ENCODE assay signal across 8 cellular contexts in the genomic region with DNA sequence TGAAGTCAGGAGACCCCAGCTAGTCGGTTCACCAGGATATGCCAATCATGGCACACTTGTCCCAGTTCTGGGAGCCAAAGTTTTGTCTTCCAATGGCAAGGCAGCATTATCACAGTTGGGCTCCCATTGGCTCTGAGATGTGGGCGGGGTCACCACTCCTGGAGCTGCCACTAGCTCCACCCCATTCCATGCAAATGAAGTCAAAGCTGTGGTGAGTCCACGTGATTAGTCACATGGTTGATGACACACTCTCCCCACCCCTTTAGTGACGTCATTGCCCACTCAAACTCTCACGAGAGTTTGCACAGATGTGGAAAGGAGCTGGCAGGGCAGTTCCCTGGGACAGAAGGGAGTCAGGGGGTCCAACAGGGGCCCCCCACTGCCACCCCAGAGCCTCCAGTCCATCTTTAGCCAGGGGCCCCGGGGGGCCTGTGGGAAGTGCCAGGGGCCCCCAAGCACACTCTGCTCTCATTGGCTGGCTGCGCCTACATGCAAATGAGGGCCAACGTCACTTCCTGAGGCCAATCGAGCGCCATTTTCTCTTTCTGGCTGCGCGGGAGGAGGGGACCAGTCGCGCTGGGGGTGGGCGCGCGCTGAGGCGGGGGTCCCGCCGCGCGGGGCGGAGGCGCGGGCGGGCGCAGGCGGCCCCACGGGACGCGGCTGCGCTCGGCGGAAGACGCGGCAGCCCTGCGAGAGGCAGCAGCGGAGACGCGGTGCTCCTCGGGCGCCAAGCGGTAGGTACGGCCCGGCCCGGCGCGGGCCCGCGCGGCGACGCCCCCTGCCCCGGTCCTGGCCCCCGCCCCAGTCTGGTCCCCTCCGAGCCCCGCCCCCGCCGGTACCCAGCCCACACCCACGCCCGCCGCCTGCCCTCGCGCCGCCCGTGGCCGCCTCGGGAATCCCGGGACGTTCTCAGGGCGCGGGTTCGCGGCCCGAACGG. TPM values are rescaled to one million over a fixed set of nuclear protein-coding genes. Genes with fewer than 3 reads are reported as not detected.
DNase-seq lines count a peak whose midpoint lies in the region; ATAC-seq and TF ChIP-seq lines count a peak whose summit lies in the region.

Gene ADNP2, plus strand, starts transcription at position 524 of the 937 bp plus-strand sequence. CDS start 8,281 bp downstream, outside the sequence.

- intact Hi-C loops in heart right ventricle (cut with DNase I): loop anchor here in 3 of 10 donors (5.0 to 10.0 kb wide), 3 partner anchors 72 to 424 kb away; partner anchors contain the start of gene RBFA (in 1 of the 3)
- intact Hi-C loops in posterior cingulate gyrus (cut with DNase I): loop anchor here (2.0 kb wide), 1 partner anchor 74 kb away; the partner anchor contains the start of gene RBFA

- H3K4me3 Mint-ChIP-seq in activated naive CD8-positive, alpha-beta T cell treated with anti-CD3 and anti-CD28 coated beads, Interleukin-2, amount 50 U/mL, for 24 hours: peak within 1 kb of the TSS; percentile 77

- H3K4me1 ChIP-seq in heart right ventricle (peaks cover 0 to 40% (median 28%) of the 10 kb centered on the region in 9 donors), upper lobe of left lung (peaks cover 13 to 18% (median 15%) of the 10 kb centered on the region in 4 donors)

- H3K27ac ChIP-seq in heart right ventricle (peak within 1 kb of the TSS; percentile 78 to 96 (median 88)), upper lobe of left lung (peak within 1 kb of the TSS; percentile 84 to 89 (median 87))

- peak within 1 kb of the TSS; percentile 81 for H3K27ac Mint-ChIP-seq in activated naive CD8-positive, alpha-beta T cell treated with anti-CD3 and anti-CD28 coated beads, Interleukin-2, amount 50 U/mL, for 24 hours

- no peaks in the 10 kb centered on the region for H3K9me3 Mint-ChIP-seq in activated naive CD8-positive, alpha-beta T cell treated with anti-CD3 and anti-CD28 coated beads, Interleukin-2, amount 50 U/mL, for 24 hours

- H3K4me3 ChIP-seq in heart right ventricle: peak within 1 kb of the TSS; percentile 58 to 86 (median 74)
- peak within 1 kb of the TSS; percentile 58 to 89 (median 82) for H3K4me3 ChIP-seq in upper lobe of left lung

- H3K36me3 ChIP-seq in heart right ventricle (peaks cover 0 to 6% (median 0%) of the 10 kb centered on the region in 9 donors), upper lobe of left lung (no peaks in the 10 kb centered on the region)

- TF ChIP-seq POLR2A in GM10847 (IDR thresholded peaks at IDR 0.05; ENCODE audit: extremely low read depth, insufficient read length): peak; percentile 60
- TF ChIP-seq POLR2A in upper lobe of left lung (IDR thresholded peaks at IDR 0.05): peak in 2 of 4 donors; percentile 35 to 59

- peaks cover 12% of the 10 kb centered on the region for H3K36me3 Mint-ChIP-seq in activated naive CD8-positive, alpha-beta T cell treated with anti-CD3 and anti-CD28 coated beads, Interleukin-2, amount 50 U/mL, for 24 hours (ENCODE audit: low read depth)

- H3K4me1 Mint-ChIP-seq in activated naive CD8-positive, alpha-beta T cell treated with anti-CD3 and anti-CD28 coated beads, Interleukin-2, amount 50 U/mL, for 24 hours: peaks cover 45% of the 10 kb centered on the region

- 2 to 3% methylated on average over 63 to 75 of the region's 76 CpGs for WGBS in heart right ventricle, 2 donors
- WGBS in upper lobe of left lung, 2 donors: 9 to 20% methylated on average over 5 to 13 of the region's 76 CpGs

- peak; percentile 61 for DNase-seq in NCI-H1105 (lab: John Stamatoyannopoulos, UW)
- DNase-seq in SW480 (ENCODE audit: low spot score): peak; percentile 90
- peak; percentile 83 for DNase-seq in activated naive CD8-positive, alpha-beta T cell treated with anti-CD3 and anti-CD28 coated beads, Interleukin-2, amount 50 U/mL, for 24 hours
- peak; percentile 64 to 89 for DNase-seq in heart right ventricle
- peak; percentile 68 to 97 (median 81) for DNase-seq in posterior cingulate gyrus
- peak; percentile 86 to 91 for DNase-seq in upper lobe of left lung

- no peaks in the 10 kb centered on the region for H3K27me3 Mint-ChIP-seq in activated naive CD8-positive, alpha-beta T cell treated with anti-CD3 and anti-CD28 coated beads, Interleukin-2, amount 50 U/mL, for 24 hours

- TF ChIP-seq EP300 in upper lobe of left lung (IDR thresholded peaks at IDR 0.05): no peak

- ATAC-seq in HG02623 (IDR thresholded peaks at IDR 0.05; ENCODE audit: unreplicated experiment): peak; percentile 70
- peak; percentile 73 for ATAC-seq in activated naive CD8-positive, alpha-beta T cell treated with anti-CD3 and anti-CD28 coated beads, Interleukin-2, amount 50 U/mL, for 24 hours
- peak; percentile 89 to 96 (median 94) for ATAC-seq in heart right ventricle
- peak; percentile 92 for ATAC-seq in upper lobe of left lung (ENCODE audit: low FRiP score in 2 of 2)

- H3K27me3 ChIP-seq in heart right ventricle: no peaks in the 10 kb centered on the region
- no peaks in the 10 kb centered on the region for H3K27me3 ChIP-seq in upper lobe of left lung

- TF ChIP-seq CTCF in heart right ventricle (IDR thresholded peaks at IDR 0.05): no peak
- TF ChIP-seq CTCF in upper lobe of left lung (IDR thresholded peaks at IDR 0.05): no peak

- H3K9me3 ChIP-seq in heart right ventricle (peaks cover 0 to 5% (median 0%) of the 10 kb centered on the region in 11 donors), upper lobe of left lung (no peaks in the 10 kb centered on the region)

RNA-seq across cellular contexts. Expression of gene ADNP2, which starts in this region (rescaled TPM):
- total RNA-seq in heart right ventricle: 10 to 100 TPM in 8 of 10 donors, 1 to 10 TPM in 2; 6.9 to 12.4 (median 10.9) TPM
- 1 to 10 TPM; 4.6 to 5.9 TPM for polyA plus RNA-seq in heart right ventricle
- total RNA-seq in upper lobe of left lung: 10 to 100 TPM; 12.4 to 26.6 (median 16.1) TPM

Comparison
In these comparisons a context has a peak if more than half of its experiments do, and no peak if none do; other contexts are left out.
1. Peak in every context shown above with its lines: DNase-seq, ATAC-seq, H3K4me3 ChIP-seq and H3K27ac ChIP-seq.